ENCODE assay signal across 16 cellular contexts in genomic region chr21:31804008-31804394, GRCh38.
"Had no signal": no experiment of that assay in that cellular context is flagged by ENCODE, and none has a peak within 500 bp of the region (broad histone marks: within the 10 kb centered on the region; RNA-seq: fewer than 3 reads in every experiment).

No MANE protein-coding gene starts in this region.

- H3K4me1 ChIP-seq: body of pancreas, psoas muscle had no signal

- FAIRE-seq: islet of Langerhans had no signal

- H3K27me3 ChIP-seq: body of pancreas, hepatocyte, tibial nerve had no signal

- H3K4me3 Mint-ChIP-seq: activated naive CD4-positive, alpha-beta T cell treated with anti-CD3 and anti-CD28 coated beads for 36 hours; activated T-cell treated with anti-CD3 and anti-CD28 coated beads, Interleukin-2, amount 50 U/mL, for 4 hours; neural crest cell; stimulated activated naive CD8-positive, alpha-beta T cell treated with anti-CD3 and anti-CD28 coated beads, Interleukin-15, Interleukin-2, amounts not matched to agents 100 ng/mL and 50 ng/mL, for 24 hours had no signal

- H3K9me3 Mint-ChIP-seq: activated naive CD4-positive, alpha-beta T cell treated with anti-CD3 and anti-CD28 coated beads for 36 hours; activated T-cell treated with anti-CD3 and anti-CD28 coated beads, Interleukin-2, amount 50 U/mL, for 4 hours had no signal

- H3K36me3 ChIP-seq: tibial nerve had no signal

- H3K27ac ChIP-seq: body of pancreas, hepatocyte, psoas muscle, tibial nerve, VCaP had no signal

- H3K27ac Mint-ChIP-seq: activated naive CD4-positive, alpha-beta T cell treated with anti-CD3 and anti-CD28 coated beads for 36 hours; stimulated activated naive CD8-positive, alpha-beta T cell treated with anti-CD3 and anti-CD28 coated beads, Interleukin-15, Interleukin-2, amounts not matched to agents 100 ng/mL and 50 ng/mL, for 24 hours had no signal

- DNase-seq: activated CD4-positive, alpha-beta T cell treated with anti-CD3 and anti-CD28 coated beads, Interleukin-2, amount 50 U/mL, for 1 hour; activated CD4-positive, CD25-positive, alpha-beta regulatory T cell treated with anti-CD3 and anti-CD28 coated beads, Interleukin-2, amount 50 U/mL, for 72 hours; activated CD8-positive, alpha-beta memory T cell treated with anti-CD3 and anti-CD28 coated beads, Interleukin-2, amount 50 U/mL, for 4 hours; activated naive CD4-positive, alpha-beta T cell treated with anti-CD3 and anti-CD28 coated beads for 36 hours; activated T-cell treated with anti-CD3 and anti-CD28 coated beads, Interleukin-2, amount 50 U/mL, for 4 hours; body of pancreas; left colon; mammary epithelial cell; psoas muscle; right cardiac atrium had no signal

- H3K4me3 ChIP-seq: body of pancreas, hepatocyte, psoas muscle, tibial nerve had no signal

- ATAC-seq: activated T-cell treated with anti-CD3 and anti-CD28 coated beads, Interleukin-2, amount 50 U/mL, for 4 hours; body of pancreas; left colon; psoas muscle; right cardiac atrium had no signal

- H3K9me3 ChIP-seq: body of pancreas, psoas muscle, tibial nerve had no signal
